14 cellular contexts compared by ENCODE assay signal in the genomic region with DNA sequence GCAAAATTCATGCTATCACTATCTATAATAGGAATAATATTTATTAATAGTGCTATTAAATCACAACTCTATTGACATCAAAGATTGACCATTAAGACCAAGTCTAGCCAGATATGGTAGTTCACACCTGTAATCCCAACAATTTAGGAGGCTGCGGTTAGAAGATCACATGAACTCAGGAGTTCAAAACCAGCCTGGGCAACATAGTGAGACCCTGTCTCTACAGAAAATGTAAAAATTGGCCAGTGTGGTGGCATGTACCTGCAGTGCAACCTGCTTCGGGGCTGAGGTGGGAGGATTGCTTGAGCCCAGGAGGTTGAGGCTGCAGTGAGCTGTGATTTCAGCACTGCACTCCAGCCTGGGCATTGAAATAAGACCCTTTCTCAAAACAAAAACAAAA. TPM values are rescaled to one million over a fixed set of nuclear protein-coding genes. Genes with fewer than 3 reads are reported as not detected.
DNase-seq lines count a peak whose midpoint lies in the region; ATAC-seq and TF ChIP-seq lines count a peak whose summit lies in the region.
"Had no signal": no experiment of that assay in that cellular context is flagged by ENCODE, and none has a peak within 500 bp of the region (broad histone marks: within the 10 kb centered on the region; RNA-seq: fewer than 3 reads in every experiment).

No MANE protein-coding gene starts in this region.

- intact Hi-C loops in colonic mucosa (cut with DNase I): loop anchor here (10.0 kb wide), 1 partner anchor 246 kb away; a partner anchor contains a TSS

- H3K27ac Mint-ChIP-seq in GM23338: no peak overlapping the region
- peak overlapping the region; percentile 72 for H3K27ac Mint-ChIP-seq in endodermal cell
- H3K27ac Mint-ChIP-seq in mesothelial cell of epicardium: peak overlapping the region; percentile 61
- H3K27ac Mint-ChIP-seq: CD8-positive, alpha-beta T cell had no signal

- no peaks in the 10 kb centered on the region for H3K9me2 ChIP-seq in GM23338 (ENCODE audit: insufficient read depth)

- H3K27ac ChIP-seq in GM23338 (ENCODE audit: low read depth) (peak overlapping the region; percentile 48; the same call in 1 of the 2 replicates), SK-N-MC (peak overlapping the region; percentile 19; the same call in 1 of the 2 replicates), endodermal cell (ENCODE audit: low read depth, low read length) (no peak overlapping the region), colonic mucosa (no peak overlapping the region)

- H3K4me3 Mint-ChIP-seq in GM23338 (no peak overlapping the region), endodermal cell (no peak overlapping the region), mesothelial cell of epicardium (no peak overlapping the region)
- H3K4me3 Mint-ChIP-seq: CD8-positive, alpha-beta T cell had no signal

- H3K4me3 ChIP-seq in GM23338 (no peak overlapping the region), SK-N-MC (no peak overlapping the region), endodermal cell (ENCODE audit: low read length) (no peak overlapping the region), colonic mucosa (no peak overlapping the region)

- H3K27me3 Mint-ChIP-seq in GM23338 (ENCODE audit: insufficient read depth, low read depth, poor library complexity): peaks cover 7% of the 10 kb centered on the region
- no peaks in the 10 kb centered on the region for H3K27me3 Mint-ChIP-seq in endodermal cell (ENCODE audit: insufficient read depth)
- no peaks in the 10 kb centered on the region for H3K27me3 Mint-ChIP-seq in mesothelial cell of epicardium (ENCODE audit: low read depth)

- 89 to 93% methylated on average over 2 of the region's 2 CpGs for WGBS in endodermal cell (ENCODE audit: insufficient coverage in 1 of 2, insufficient read length in 1 of 2), 2 experiments

- H3K4me1 ChIP-seq in GM23338 (ENCODE audit: insufficient read depth): 0 out of 2 replicates have a peak, but pooled peaks cover 14% of the 10 kb centered on the region
- H3K4me1 ChIP-seq in endodermal cell (ENCODE audit: control insufficient read depth, insufficient read depth, low read length): peaks cover 4% of the 10 kb centered on the region
- no peaks in the 10 kb centered on the region for H3K4me1 ChIP-seq in colonic mucosa

- no peaks in the 10 kb centered on the region; the same call in 1 of the 2 replicates for H3K36me3 ChIP-seq in GM23338 (ENCODE audit: insufficient read depth)
- H3K36me3 ChIP-seq in SK-N-MC (ENCODE audit: insufficient read depth, low read length): peaks cover 26% of the 10 kb centered on the region
- H3K36me3 ChIP-seq in endodermal cell (ENCODE audit: control insufficient read depth, insufficient read depth, low read length): peaks cover 51% of the 10 kb centered on the region
- no peaks in the 10 kb centered on the region for H3K36me3 ChIP-seq in colonic mucosa

- ATAC-seq in GM23338: no peak
- ATAC-seq: CD8-positive, alpha-beta T cell had no signal

- H3K27me3 ChIP-seq in GM23338 (ENCODE audit: insufficient read depth) (no peaks in the 10 kb centered on the region), endodermal cell (ENCODE audit: control insufficient read depth, insufficient read depth, low read length, poor library complexity, severe bottlenecking) (no peaks in the 10 kb centered on the region), colonic mucosa (no peaks in the 10 kb centered on the region)

- H3K9me3 ChIP-seq in SK-N-MC (ENCODE audit: low read depth, low read length) (no peaks in the 10 kb centered on the region), endodermal cell (ENCODE audit: control insufficient read depth, low read length) (peaks cover 15% of the 10 kb centered on the region), colonic mucosa (no peaks in the 10 kb centered on the region)

- H3F3A ChIP-seq in GM23338 (replicated peaks; ENCODE audit: low read depth): no peaks in the 10 kb centered on the region

- H3K9me3 Mint-ChIP-seq in GM23338: no peaks in the 10 kb centered on the region
- peaks cover 10% of the 10 kb centered on the region for H3K9me3 Mint-ChIP-seq in endodermal cell
- no peaks in the 10 kb centered on the region for H3K9me3 Mint-ChIP-seq in mesothelial cell of epicardium
- H3K9me3 Mint-ChIP-seq: CD8-positive, alpha-beta T cell had no signal

- H3K9ac ChIP-seq in SK-N-MC (ENCODE audit: insufficient read length) (no peak overlapping the region), endodermal cell (ENCODE audit: extremely low read depth, low read length, poor library complexity, severe bottlenecking) (no peak overlapping the region), colonic mucosa (ENCODE audit: low read depth in 2 of 2, low read length in 2 of 2) (no peak overlapping the region)

- no peak overlapping the region for H3K4me2 ChIP-seq in GM23338

- H3K4me1 Mint-ChIP-seq in GM23338: peaks cover 31% of the 10 kb centered on the region
- peaks cover 35% of the 10 kb centered on the region for H3K4me1 Mint-ChIP-seq in endodermal cell
- peaks cover 21% of the 10 kb centered on the region for H3K4me1 Mint-ChIP-seq in mesothelial cell of epicardium

- DNase-seq in GM23338 (ENCODE audit: low spot score) (no peak), SK-N-MC (ENCODE audit: low read depth, low spot score) (no peak), endodermal cell (no peak), mesothelial cell of epicardium (ENCODE audit: low spot score in 2 of 2, unreplicated experiment in 2 of 2) (no peak), colonic mucosa (no peak), NCI-H2107 treated with DMSO at 0.1 percent for 48 hours (lab: John Stamatoyannopoulos, UW; ENCODE audit: unreplicated experiment) (no peak), NCI-H1436 treated with DMSO at 0.1 percent for 48 hours (lab: John Stamatoyannopoulos, UW) (no peak)
- no peak for DNase-seq in activated CD8-positive, alpha-beta memory T cell treated with anti-CD3 and anti-CD28 coated beads, Interleukin-2, amount 50 U/mL, for 4 hours
- DNase-seq: CD8-positive, alpha-beta T cell; COR-L47; DMS153; DMS79 treated with DMSO at 0.1 percent for 48 hours; EL; GDM1 had no signal

- H2AFZ ChIP-seq in GM23338: no peak overlapping the region

- H3K79me2 ChIP-seq in GM23338 (replicated peaks; ENCODE audit: insufficient read depth): peaks cover 100% of the 10 kb centered on the region

- TF ChIP-seq CTCF in GM23338 (conservative IDR thresholded peaks at IDR 0.05; ENCODE audit: low read depth in 2 of 2) (no peak), endodermal cell (conservative IDR thresholded peaks at IDR 0.05) (no peak), mesothelial cell of epicardium (IDR thresholded peaks at IDR 0.05; ENCODE audit: unreplicated experiment) (no peak), colonic mucosa (IDR thresholded peaks at IDR 0.05) (no peak)

- H4K20me1 ChIP-seq in GM23338 (replicated peaks; ENCODE audit: insufficient read depth): peaks cover 15% of the 10 kb centered on the region; the same call in 1 of the 2 replicates

- H3K36me3 Mint-ChIP-seq in GM23338 (ENCODE audit: low read depth) (peaks cover 23% of the 10 kb centered on the region), endodermal cell (ENCODE audit: low read depth) (peaks cover 44% of the 10 kb centered on the region), mesothelial cell of epicardium (peaks cover 14% of the 10 kb centered on the region)

TF ChIP-seq in GM23338, 12 proteins besides CTCF, POLR2A, EP300 and RAD21 (continues in another document):
- TF ChIP-seq EZH2phosphoT487 (IDR thresholded peaks at IDR 0.05; ENCODE audit: unreplicated experiment) (no peak), POLR2AphosphoS5 (IDR thresholded peaks at IDR 0.05; ENCODE audit: low read depth) (no peak), ZNF114 (CRISPR knock-in tag; IDR thresholded peaks at IDR 0.05) (no peak), NANOG (IDR thresholded peaks at IDR 0.05; ENCODE audit: borderline replicate concordance) (no peak), EZH2 (IDR thresholded peaks at IDR 0.05; ENCODE audit: low read depth, unreplicated experiment) (no peak), STAT1 (IDR thresholded peaks at IDR 0.05; ENCODE audit: unreplicated experiment) (no peak)

RNA-seq across cellular contexts. Expression of a gene that starts 11.0 kb away (rescaled TPM):
- total RNA-seq in GM23338 (2014; rRNA removed; shearing (Covaris generic)): 51.5 and 51.9 TPM in 2 replicates
- 28.2 and 34.2 TPM in 2 replicates for polyA plus RNA-seq in GM23338 (2016; fragmentation: Nextera tagmentation; extraction: Ambion mirVana)
- total RNA-seq in endodermal cell: 100 to 1,000 TPM; 146 to 201 TPM
- 95.3 TPM for polyA plus RNA-seq in endodermal cell (2013, experiment 1 of 2)
- 95.6 TPM for polyA plus RNA-seq in endodermal cell (2013, experiment 2 of 2)
- 107 to 110 TPM (median 107 TPM) in 3 replicates for total RNA-seq in mesothelial cell of epicardium
- 10 to 100 TPM; 36.4 to 62.2 TPM for total RNA-seq in colonic mucosa

RNA-seq across cellular contexts. Expression of a gene that starts 11.3 kb away (rescaled TPM):
- 24.0 and 32.4 TPM in 2 replicates for total RNA-seq in GM23338 (2014; rRNA removed; shearing (Covaris generic))
- 11.9 and 12.9 TPM in 2 replicates for polyA plus RNA-seq in GM23338 (2016; fragmentation: Nextera tagmentation; extraction: Ambion mirVana)
- total RNA-seq in endodermal cell (100 to 1,000 TPM in 1 of 2 donors, 10 to 100 TPM in 1; 95.3 to 124 TPM), mesothelial cell of epicardium (17.5 to 18.2 TPM (median 18.0 TPM) in 3 replicates), colonic mucosa (10 to 100 TPM in 1 of 2 donors, 1 to 10 TPM in 1; 9.8 to 21.8 TPM)
- polyA plus RNA-seq in endodermal cell (2013, experiment 1 of 2): 14.3 TPM
- polyA plus RNA-seq in endodermal cell (2013, experiment 2 of 2): 16.1 TPM

Comparison
In these comparisons a context has a peak if more than half of its experiments do, and no peak if none do; other contexts are left out.
1. H3K27ac ChIP-seq: peak in GM23338 (single experiment) and SK-N-MC (single experiment); none in endodermal cell (single experiment) and colonic mucosa (single experiment).